In the genomic region with DNA sequence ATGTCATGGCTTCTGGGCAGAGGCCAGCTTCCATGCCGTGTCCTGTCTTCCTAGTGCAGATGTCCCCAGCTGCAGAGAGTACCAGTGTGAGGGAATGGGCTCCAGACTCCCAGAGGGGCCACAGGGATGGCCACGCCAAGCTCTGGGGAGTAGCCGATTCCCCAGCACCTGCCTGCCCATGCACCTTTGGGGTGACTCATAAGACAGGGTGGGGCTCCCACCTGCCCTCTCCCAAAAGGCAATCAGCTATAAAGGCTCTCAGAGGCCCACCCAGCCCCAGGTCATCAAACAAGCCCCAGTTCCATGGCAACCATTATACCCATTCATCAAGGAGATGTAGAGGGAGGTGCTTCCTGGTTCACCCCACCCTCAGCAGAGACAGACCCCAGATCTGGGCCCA, we compare ENCODE assay signal across 9 cellular contexts. TPM values are rescaled to one million over a fixed set of nuclear protein-coding genes. Genes with fewer than 3 reads are reported as not detected.
DNase-seq lines count a peak whose midpoint lies in the region; ATAC-seq and TF ChIP-seq lines count a peak whose summit lies in the region.
"Not testable (repeated sequence)": the region's sequence is repeated elsewhere in the genome, so short reads cannot be mapped to it uniquely, and the experiment has no call there.
"Had no signal": no experiment of that assay in that cellular context is flagged by ENCODE, and none has a peak within 500 bp of the region (broad histone marks: within the 10 kb centered on the region; RNA-seq: fewer than 3 reads in every experiment).

A gene with protein sequence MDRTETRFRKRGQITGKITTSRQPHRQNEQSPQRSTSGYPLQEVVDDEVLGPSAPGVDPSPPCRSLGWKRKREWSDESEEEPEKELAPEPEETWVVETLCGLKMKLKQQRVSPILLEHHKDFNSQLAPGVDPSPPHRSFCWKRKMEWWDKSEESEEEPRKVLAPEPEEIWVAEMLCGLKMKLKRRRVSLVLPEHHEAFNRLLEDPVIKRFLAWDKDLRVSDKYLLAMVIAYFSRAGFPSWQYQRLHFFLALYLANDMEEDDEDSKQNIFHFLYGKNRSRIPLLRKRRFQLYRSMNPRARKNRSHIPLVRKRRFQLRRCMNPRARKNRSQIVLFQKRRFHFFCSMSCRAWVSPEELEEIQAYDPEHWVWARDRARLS (plus strand): TSS at position 366 of the 400 bp plus-strand sequence. CDS start 2,053 bp downstream, outside the sequence.

- H3K4me1 ChIP-seq in mucosa of descending colon (ENCODE audit: low read depth) = not testable (repeated sequence)

- not testable (repeated sequence) for TF ChIP-seq CTCF in mucosa of descending colon (IDR thresholded peaks at IDR 0.05)

- DNase-seq in Right ventricle myocardium inferior (ENCODE audit: missing footprints); mucosa of descending colon; sciatic nerve (ENCODE audit: low spot score): not testable (repeated sequence)

- peak; percentile 85 for ATAC-seq in esophagus mucosa
- peak; percentile 16 for ATAC-seq in Right ventricle myocardium inferior
- peak; percentile 21 for ATAC-seq in mucosa of descending colon
- peak; percentile 20 for ATAC-seq in sciatic nerve

- not testable (repeated sequence) for H3K36me3 ChIP-seq in mucosa of descending colon (ENCODE audit: low read depth)

- intact Hi-C loops in Right ventricle myocardium inferior (cut with DNase I); mucosa of descending colon (cut with DNase I, micrococcal nuclease); sciatic nerve (cut with DNase I): not testable (repeated sequence)

- not testable (repeated sequence) for H3K4me3 ChIP-seq in mucosa of descending colon

- H3K9me3 ChIP-seq in mucosa of descending colon = not testable (repeated sequence)

RNA-seq across cellular contexts. Expression of the gene that starts here (rescaled TPM):
- total RNA-seq in esophagus mucosa (not detected), Right ventricle myocardium inferior (not detected), mucosa of descending colon (not detected), sciatic nerve (not detected)
- total RNA-seq: A673; CD4-positive, CD25-positive, alpha-beta regulatory T cell; CD8-positive, alpha-beta memory T cell; Daoy; G401 had no signal

Comparison
In these comparisons a context has a peak if more than half of its experiments do, and no peak if none do; other contexts are left out.
1. Peak in ATAC-seq in esophagus mucosa; RNA of the gene not detected or under 1 TPM.
2. Peak in ATAC-seq in Right ventricle myocardium inferior; RNA of the gene not detected or under 1 TPM.
3. Peak in ATAC-seq in mucosa of descending colon; RNA of the gene not detected or under 1 TPM.
4. Peak in ATAC-seq in sciatic nerve; RNA of the gene not detected or under 1 TPM.
5. ATAC-seq: peak in every context shown above with its lines; median percentile 85 in esophagus mucosa; 21 in mucosa of descending colon; 20 in sciatic nerve; 16 in Right ventricle myocardium inferior.